Comparison of ENCODE assay signal across 22 cellular contexts in genomic region chr10:105969884-105970377, GRCh38.
A peak's percentile ranks its signal among the peaks of the same experiment; 100 is the strongest.
DNase-seq lines count a peak whose midpoint lies in the region; FAIRE-seq and TF ChIP-seq lines count a peak whose summit lies in the region.
"Had no signal": no experiment of that assay in that cellular context is flagged by ENCODE, and none has a peak within 500 bp of the region (broad histone marks: within the 10 kb centered on the region; RNA-seq: fewer than 3 reads in every experiment).

No MANE protein-coding gene starts in this region.

- H3K9me3 ChIP-seq in mammary epithelial cell (replicated peaks; ENCODE audit: insufficient read depth, low read length): no peaks in the 10 kb centered on the region
- H3K9me3 ChIP-seq: Caco-2 had no signal

- H3K9ac ChIP-seq in mammary epithelial cell (ENCODE audit: insufficient read depth, low read length): no peak overlapping the region
- H3K9ac ChIP-seq: GM23248 had no signal

- H4K20me1 ChIP-seq in mammary epithelial cell (ENCODE audit: insufficient read depth, low read length): no peaks in the 10 kb centered on the region

- BruUV-seq in mammary epithelial cell (replicated peaks; lab: Mats Ljungman, UMichigan): no TSS peak

- dilution Hi-C loops in mammary epithelial cell (cut with HindIII; ENCODE audit: low sequenced_read_pairs): no loop called here

- FAIRE-seq in HTR-8/SVneo (lab: Jason Lieb, UNC): no peak
- FAIRE-seq: GM12891, RCC 7860 had no signal

- 81% methylated on average over 8 of the region's 12 CpGs for WGBS in mammary epithelial cell (ENCODE audit: low coverage, missing lambda C conversion rate)

- no peaks in the 10 kb centered on the region for H3K4me1 ChIP-seq in mammary epithelial cell (ENCODE audit: insufficient read depth, low read length)
- H3K4me1 ChIP-seq: Caco-2 had no signal

- H3K27ac ChIP-seq in mammary epithelial cell (ENCODE audit: insufficient read depth, low read depth, low read length): no peak overlapping the region
- H3K27ac ChIP-seq: GM23248 had no signal

- no peak overlapping the region for H3K4me3 ChIP-seq in mammary epithelial cell (replicated peaks in 1 of 3; ENCODE audit: insufficient read depth in 1 of 3, low read depth in 2 of 3, low read length in 3 of 3)
- H3K4me3 ChIP-seq: GM23248 had no signal

- TF ChIP-seq CTCF in mammary epithelial cell (conservative IDR thresholded peaks at IDR 0.05 in 1 of 2, IDR thresholded peaks at IDR 0.05 in 1 of 2; ENCODE audit: extremely low read depth in 1 of 2, insufficient read depth in 1 of 2, low read depth in 1 of 2, low read length in 2 of 2): no peak

- no peaks in the 10 kb centered on the region for H3K36me3 ChIP-seq in mammary epithelial cell (ENCODE audit: insufficient read depth, low read length)

- H2AFZ ChIP-seq in mammary epithelial cell (ENCODE audit: low read depth, low read length): no peak overlapping the region
- H2AFZ ChIP-seq: GM23248 had no signal

- DNase-seq in NCI-H69 (lab: John Stamatoyannopoulos, UW): peak; percentile 27
- DNase-seq in left kidney (ENCODE audit: low read depth, low spot score): peak; percentile 44
- DNase-seq in activated CD4-positive, alpha-beta T cell treated with anti-CD3 and anti-CD28 coated beads for 4 hours: no peak
- DNase-seq in HTR-8/SVneo (ENCODE audit: insufficient read length, low spot score): no peak
- DNase-seq in G401 (ENCODE audit: low spot score): no peak
- DNase-seq in mammary epithelial cell: no peak
- DNase-seq: Caco-2; CD4-positive, CD25-positive, alpha-beta regulatory T cell; DMS 273 treated with DMSO at 0.1 percent for 48 hours; DND-41; GM23248; HCEC 1CT; Karpas-422; NCI-H1417; NCI-H1694 treated with DMSO at 0.1 percent for 48 hours; NCI-H2081 treated with DMSO at 0.1 percent for 48 hours; NCI-H2171 treated with DMSO at 0.1 percent for 48 hours; NCI-H524 treated with DMSO at 0.1 percent for 48 hours; Right ventricle myocardium superior had no signal

- no peak overlapping the region for H3K4me2 ChIP-seq in mammary epithelial cell (ENCODE audit: insufficient read depth, low read depth, low read length)

- peaks cover 4% of the 10 kb centered on the region for H3K27me3 ChIP-seq in mammary epithelial cell (ENCODE audit: insufficient read depth, low read length)

- no peaks in the 10 kb centered on the region for H3K79me2 ChIP-seq in mammary epithelial cell (ENCODE audit: insufficient read depth, low read length)

- intact Hi-C loops in mammary epithelial cell (cut with micrococcal nuclease): no loop called here

- in situ Hi-C loops in G401 (cut with HindIII; ENCODE audit: low sequenced_read_pairs): no loop called here
- in situ Hi-C loops in mammary epithelial cell (cut with MboI; ENCODE audit: low sequenced_read_pairs in 2 of 2): loop anchor here in 1 of 2 donors (25.0 kb wide), 1 partner anchor 217 kb away; no protein-coding TSS in a partner anchor

- CTCF ChIA-PET in mammary epithelial cell (lab: Charles Lee; ENCODE audit: low non-redundant PET): no interaction called here

TF ChIP-seq in PFSK-1, 5 proteins besides CTCF, POLR2A, EP300 and RAD21:
- TF ChIP-seq TAF1 (IDR thresholded peaks at IDR 0.05; ENCODE audit: borderline replicate concordance, insufficient read depth, low read length): peak; percentile 57; the same call in 1 of the 2 replicates
- TF ChIP-seq FOXP2 (optimal IDR thresholded peaks at IDR 0.05; ENCODE audit: borderline replicate concordance, extremely low read depth, extremely low read length, insufficient read depth): no peak
- peak; percentile 92 for TF ChIP-seq POLR2AphosphoS5 (IDR thresholded peaks at IDR 0.05; ENCODE audit: low read depth, low read length)
- TF ChIP-seq REST (IDR thresholded peaks at IDR 0.05; ENCODE audit: insufficient read depth in 1 of 2, low read depth in 2 of 2, low read length in 2 of 2): no peak

Comparison
In these comparisons a context has a peak if more than half of its experiments do, and no peak if none do; other contexts are left out.
1. DNase-seq: peak in NCI-H69 (single experiment) and left kidney (single experiment); none in activated CD4-positive, alpha-beta T cell treated with anti-CD3 and anti-CD28 coated beads for 4 hours (0 of 2), HTR-8/SVneo (single experiment), G401 (single experiment) and mammary epithelial cell (single experiment).